ENCODE assay signal across 8 cellular contexts in genomic region chr17:76969598-76970172, GRCh38.
A peak's percentile ranks its signal among the peaks of the same experiment; 100 is the strongest.
DNase-seq lines count a peak whose midpoint lies in the region; ATAC-seq and TF ChIP-seq lines count a peak whose summit lies in the region.

No MANE protein-coding gene starts in this region.

- H3K4me2 ChIP-seq in GM23338 (peak overlapping the region; percentile 79), neural cell (ENCODE audit: low read length) (peak overlapping the region; percentile 40)

- peak overlapping the region; percentile 56 for H3K4me3 ChIP-seq in GM23338
- peak overlapping the region; percentile 65 for H3K4me3 ChIP-seq in neural cell (ENCODE audit: low read length)
- H3K4me3 ChIP-seq in ovary = no peak overlapping the region

- H4K20me1 ChIP-seq in GM23338 (replicated peaks; ENCODE audit: insufficient read depth) (no peaks in the 10 kb centered on the region), neural cell (ENCODE audit: insufficient read depth) (no peaks in the 10 kb centered on the region)

- H3K79me2 ChIP-seq in GM23338 (replicated peaks; ENCODE audit: insufficient read depth) (no peaks in the 10 kb centered on the region; the same call in 1 of the 2 replicates), neural cell (replicated peaks; ENCODE audit: insufficient read depth, low read length) (no peaks in the 10 kb centered on the region)

- 1 to 3% (median 2%) methylated on average over 13 of the region's 13 CpGs for WGBS in ovary, 3 donors

- TF ChIP-seq CTCF in GM23338 (conservative IDR thresholded peaks at IDR 0.05; ENCODE audit: low read depth in 2 of 2) = no peak
- TF ChIP-seq CTCF in brain (conservative IDR thresholded peaks at IDR 0.05) = no peak
- TF ChIP-seq CTCF in neural cell (IDR thresholded peaks at IDR 0.05; ENCODE audit: poor library complexity, severe bottlenecking) = peak; percentile 24
- no peak for TF ChIP-seq CTCF in ovary (IDR thresholded peaks at IDR 0.05)

- H3K9me2 ChIP-seq in GM23338 (ENCODE audit: insufficient read depth) (peaks cover 3% of the 10 kb centered on the region; the same call in 1 of the 2 replicates), neural cell (ENCODE audit: insufficient read depth, low read length) (no peaks in the 10 kb centered on the region)

- no peak for TF ChIP-seq RAD21 in neural cell (conservative IDR thresholded peaks at IDR 0.05)

- H3K9me3 ChIP-seq in neural cell (ENCODE audit: low read length) (no peaks in the 10 kb centered on the region), ovary (no peaks in the 10 kb centered on the region)

- H3K27me3 Mint-ChIP-seq in GM23338 (ENCODE audit: insufficient read depth, low read depth, poor library complexity) (peaks cover 23% of the 10 kb centered on the region), brain (peaks cover 5% of the 10 kb centered on the region)

- TF ChIP-seq EP300 in neural cell (conservative IDR thresholded peaks at IDR 0.05; ENCODE audit: poor library complexity, severe bottlenecking) (no peak), ovary (IDR thresholded peaks at IDR 0.05) (no peak)

- ATAC-seq in GM23338 (peak; percentile 81), sciatic nerve (no peak)

- H3K9me3 Mint-ChIP-seq in GM23338 (no peaks in the 10 kb centered on the region; the same call in 2 of the 3 replicates), brain (peaks cover 0 to 6% (median 0%) of the 10 kb centered on the region in 5 experiments)

- H3K27ac Mint-ChIP-seq in GM23338 (peak overlapping the region; percentile 92), brain (peak overlapping the region; percentile 53 to 98 (median 90))

- peak overlapping the region; percentile 80 for H3K4me3 Mint-ChIP-seq in GM23338
- H3K4me3 Mint-ChIP-seq in brain = peak overlapping the region; percentile 73 to 85 (median 82)

- H3K36me3 Mint-ChIP-seq in GM23338 (ENCODE audit: low read depth) (no peaks in the 10 kb centered on the region; the same call in 2 of the 3 replicates), brain (no peaks in the 10 kb centered on the region)

- peak overlapping the region; percentile 99 for H3K27ac ChIP-seq in GM23338 (ENCODE audit: low read depth)
- H3K27ac ChIP-seq in neural cell (ENCODE audit: low read length) = peak overlapping the region; percentile 80
- no peak overlapping the region for H3K27ac ChIP-seq in ovary

- H3K4me1 ChIP-seq in GM23338 (ENCODE audit: insufficient read depth) (peaks cover 38% of the 10 kb centered on the region), ovary (ENCODE audit: insufficient read depth) (peaks cover 2% of the 10 kb centered on the region)

- H2AFZ ChIP-seq in GM23338 (peak overlapping the region; percentile 57; the same call in 1 of the 2 replicates), neural cell (ENCODE audit: low read depth, low read length) (peak overlapping the region; percentile 74)

- H3K4me1 Mint-ChIP-seq in GM23338 = peaks cover 48% of the 10 kb centered on the region
- H3K4me1 Mint-ChIP-seq in brain = peaks cover 65% of the 10 kb centered on the region

- intact Hi-C loops in ovary (cut with DNase I) = no loop called here
- intact Hi-C loops in sciatic nerve (cut with DNase I) = no loop called here

- H3K27me3 ChIP-seq in GM23338 (ENCODE audit: insufficient read depth) (no peaks in the 10 kb centered on the region), neural cell (ENCODE audit: insufficient read depth, low read depth, low read length) (no peaks in the 10 kb centered on the region), ovary (no peaks in the 10 kb centered on the region)

- peak; percentile 92 for DNase-seq in GM23338 (ENCODE audit: low spot score)
- DNase-seq in NCI-H2227 treated with DMSO at 0.1 percent for 48 hours (lab: John Stamatoyannopoulos, UW) = peak; percentile 87
- DNase-seq in ovary = no peak
- no peak for DNase-seq in sciatic nerve (ENCODE audit: low spot score)
- DNase-seq in central memory CD4-positive, alpha-beta T cell = no peak
- DNase-seq in cortex of kidney (lab: John Stamatoyannopoulos, UW) = no peak

- peaks cover 9% of the 10 kb centered on the region for H3F3A ChIP-seq in GM23338 (replicated peaks; ENCODE audit: low read depth)
- H3F3A ChIP-seq in neural cell (ENCODE audit: insufficient read depth, low read length, poor library complexity, severe bottlenecking) = no peaks in the 10 kb centered on the region

- peak overlapping the region; percentile 80 for H3K9ac ChIP-seq in neural cell (ENCODE audit: low read length)

- TF ChIP-seq POLR2A in ovary (IDR thresholded peaks at IDR 0.05) = no peak

- H3K36me3 ChIP-seq in GM23338 (ENCODE audit: insufficient read depth) (no peaks in the 10 kb centered on the region), neural cell (ENCODE audit: insufficient read depth, low read length) (no peaks in the 10 kb centered on the region), ovary (no peaks in the 10 kb centered on the region)

TF ChIP-seq in GM23338, 12 proteins besides CTCF, POLR2A, EP300 and RAD21 (continues in another document):
- TF ChIP-seq EZH2phosphoT487 (IDR thresholded peaks at IDR 0.05; ENCODE audit: unreplicated experiment) (no peak), STAT1 (IDR thresholded peaks at IDR 0.05; ENCODE audit: unreplicated experiment) (no peak), NANOG (IDR thresholded peaks at IDR 0.05; ENCODE audit: borderline replicate concordance) (no peak), ETS1 (IDR thresholded peaks at IDR 0.05) (no peak), CREB1 (CRISPR knock-in tag; IDR thresholded peaks at IDR 0.05; ENCODE audit: low read depth) (no peak), ZNF331 (CRISPR knock-in tag; IDR thresholded peaks at IDR 0.05; ENCODE audit: low read depth) (no peak), JUNB (IDR thresholded peaks at IDR 0.05; ENCODE audit: unreplicated experiment) (no peak)

TF ChIP-seq in neural cell, 6 proteins besides CTCF, POLR2A, EP300 and RAD21:
- TF ChIP-seq POLR2AphosphoS5 (IDR thresholded peaks at IDR 0.05) (no peak), SMC3 (conservative IDR thresholded peaks at IDR 0.05; ENCODE audit: poor library complexity) (peak; percentile 19), TAF1 (IDR thresholded peaks at IDR 0.05; ENCODE audit: low read depth) (no peak)

Comparison
In these comparisons a context has a peak if more than half of its experiments do, and no peak if none do; other contexts are left out.
1. DNase-seq: peak in GM23338 (single experiment) and NCI-H2227 treated with DMSO at 0.1 percent for 48 hours (single experiment); none in ovary (0 of 5), sciatic nerve (single experiment), central memory CD4-positive, alpha-beta T cell (single experiment) and cortex of kidney (single experiment).
2. H3K27ac ChIP-seq: peak in GM23338 (single experiment) and neural cell (single experiment); none in ovary (0 of 2).